8 cellular contexts compared by ENCODE assay signal in the genomic region with DNA sequence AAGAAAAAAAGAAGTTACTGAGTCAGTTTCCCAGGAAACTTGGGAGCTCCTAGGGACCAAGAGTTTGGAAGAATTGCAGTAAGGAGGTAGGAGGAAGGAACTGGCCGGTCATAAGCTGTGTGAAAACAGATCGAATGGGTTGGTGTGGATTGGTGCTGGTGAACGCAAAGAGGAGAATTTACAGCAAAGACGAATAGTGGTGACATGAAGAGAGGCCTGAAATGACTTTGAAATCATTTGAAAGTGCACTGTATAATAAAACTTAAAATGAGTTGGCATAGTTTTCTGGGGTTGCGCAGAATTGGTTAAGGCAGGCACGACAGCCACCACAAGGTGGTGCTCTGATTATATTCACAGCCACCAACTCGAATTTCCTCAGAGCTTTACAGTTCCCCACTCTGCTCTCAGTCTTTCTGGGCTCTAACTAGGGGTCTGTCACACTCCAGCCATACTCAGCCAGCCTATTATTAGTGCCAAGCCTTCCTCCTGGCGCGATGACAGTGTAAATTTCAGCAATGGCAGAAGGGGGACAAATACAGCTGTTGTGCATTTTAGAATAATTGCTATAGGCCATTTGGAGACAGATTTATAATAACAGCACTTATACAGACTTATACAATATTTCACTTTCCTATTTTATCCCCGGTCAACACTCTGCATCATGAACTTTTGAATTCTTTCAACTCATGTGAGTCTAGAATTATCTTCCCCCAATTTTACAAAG. TPM values are rescaled to one million over a fixed set of nuclear protein-coding genes. Genes with fewer than 3 reads are reported as not detected.
DNase-seq lines count a peak whose midpoint lies in the region; ATAC-seq and TF ChIP-seq lines count a peak whose summit lies in the region.

No MANE protein-coding gene starts in this region.

- H3K9me3 ChIP-seq in PC-9 (ENCODE audit: insufficient read depth, low read depth) = no peaks in the 10 kb centered on the region

- peaks cover 46% of the 10 kb centered on the region for H3K27me3 ChIP-seq in PC-9 (ENCODE audit: insufficient read depth, low read depth)

- H3K4me3 ChIP-seq in PC-9 (no peak overlapping the region), astrocyte of the spinal cord (ENCODE audit: low read depth, low read length) (no peak overlapping the region)

- in situ Hi-C loops in G401 (cut with HindIII; ENCODE audit: low sequenced_read_pairs) = no loop called here
- in situ Hi-C loops in astrocyte of the spinal cord (cut with HindIII; ENCODE audit: low sequenced_read_pairs) = no loop called here

- CTCF ChIA-PET in PC-9 (lab: Charles Lee) = interaction anchor here (0.6 to 2.1 kb wide), 4 partner anchors 14 to 443 kb away, joined by 3 to 15 read pairs (median 4); a partner anchor contains a TSS

- H3K27ac ChIP-seq in PC-9 = no peak overlapping the region

- intact Hi-C loops in PC-9 (cut with micrococcal nuclease; ENCODE audit: unreplicated experiment) = loop anchor here (1.0 kb wide), 1 partner anchor 365 kb away; no protein-coding TSS in a partner anchor

- ATAC-seq in HG03159 (IDR thresholded peaks at IDR 0.05; ENCODE audit: unreplicated experiment) = peak; percentile 64
- ATAC-seq in HG03457 (IDR thresholded peaks at IDR 0.05; ENCODE audit: unreplicated experiment) = no peak
- no peak for ATAC-seq in HG02763 (IDR thresholded peaks at IDR 0.05; ENCODE audit: unreplicated experiment)

- no peak overlapping the region for H3K4me2 ChIP-seq in PC-9

- DNase-seq in G401 (ENCODE audit: low spot score) (peak; percentile 67), PC-9 (no peak), astrocyte of the spinal cord (ENCODE audit: low read depth, low spot score) (peak; percentile 35), inferior parietal cortex (ENCODE audit: extremely low spot score) (peak; percentile 64)
- peak; percentile 29 for DNase-seq in stimulated activated CD4-positive, alpha-beta T cell treated with anti-CD3 and anti-CD28 coated beads, Interleukin-4, amount 100 ng/mL, for 1 hour

- POLR2A ChIA-PET in PC-9 (lab: Charles Lee; ENCODE audit: unreplicated experiment) = no interaction called here

- no peaks in the 10 kb centered on the region for H3K9me2 ChIP-seq in PC-9 (ENCODE audit: insufficient read depth)

- H3F3A ChIP-seq in PC-9 (ENCODE audit: insufficient read depth, low read depth) = no peaks in the 10 kb centered on the region

- no peaks in the 10 kb centered on the region for H3K4me1 ChIP-seq in PC-9 (replicated peaks; ENCODE audit: insufficient read depth)

- no TSS peak for BruUV-seq in PC-9 (replicated peaks; lab: Mats Ljungman, UMichigan)

- H3K79me2 ChIP-seq in PC-9 (ENCODE audit: low read depth) = no peaks in the 10 kb centered on the region

- peak; percentile 76 for TF ChIP-seq CTCF in PC-9 (conservative IDR thresholded peaks at IDR 0.05)
- peak; percentile 83 for TF ChIP-seq CTCF in astrocyte of the spinal cord (IDR thresholded peaks at IDR 0.05; ENCODE audit: low read depth, low read length)

- H2AFZ ChIP-seq in PC-9 = no peak overlapping the region

- no peaks in the 10 kb centered on the region for H3K36me3 ChIP-seq in PC-9 (ENCODE audit: low read depth)

- H4K20me1 ChIP-seq in PC-9 (ENCODE audit: insufficient read depth) = no peaks in the 10 kb centered on the region

RNA-seq across cellular contexts. Expression of a gene that starts 8.3 kb away (rescaled TPM):
- not detected in 2 replicates for total RNA-seq in G401 (2014; rRNA removed; shearing (Covaris generic))
- total RNA-seq in PC-9 (2021) = not detected in 2 replicates

RNA-seq across cellular contexts. Expression of a gene that starts 20.9 kb away (rescaled TPM):
- 37.8 and 40.4 TPM in 2 replicates for total RNA-seq in G401 (2014; rRNA removed; shearing (Covaris generic))
- 36.6 and 38.1 TPM in 2 replicates for total RNA-seq in PC-9 (2021)

Comparison
In these comparisons a context has a peak if more than half of its experiments do, and no peak if none do; other contexts are left out.
1. DNase-seq: peak in G401 (single experiment), astrocyte of the spinal cord (single experiment), inferior parietal cortex (single experiment) and stimulated activated CD4-positive, alpha-beta T cell treated with anti-CD3 and anti-CD28 coated beads, Interleukin-4, amount 100 ng/mL, for 1 hour (single experiment); none in PC-9 (0 of 2).